ENCODE assay signal across 23 cellular contexts in genomic region chr1:25944986-25945385, GRCh38. TPM values are rescaled to one million over a fixed set of nuclear protein-coding genes. Genes with fewer than 3 reads are reported as not detected.
A peak's percentile ranks its signal among the peaks of the same experiment; 100 is the strongest.
DNase-seq lines count a peak whose midpoint lies in the region; ATAC-seq, FAIRE-seq and TF ChIP-seq lines count a peak whose summit lies in the region.
"Had no signal": no experiment of that assay in that cellular context is flagged by ENCODE, and none has a peak within 500 bp of the region (broad histone marks: within the 10 kb centered on the region; RNA-seq: fewer than 3 reads in every experiment).

No MANE protein-coding gene starts in this region.

- H3K9ac ChIP-seq in IMR-90 (ENCODE audit: low read depth, low read length) = no peak overlapping the region
- H3K9ac ChIP-seq in SK-N-SH = no peak overlapping the region
- H3K9ac ChIP-seq: parathyroid adenoma had no signal

- H3F3A ChIP-seq in SK-N-SH (replicated peaks; ENCODE audit: insufficient read depth) = no peaks in the 10 kb centered on the region

- no peaks in the 10 kb centered on the region; the same call in 1 of the 2 replicates for H3K4me1 ChIP-seq in IMR-90 (ENCODE audit: control insufficient read depth, insufficient read depth, low read length)
- H3K4me1 ChIP-seq in RWPE2 (ENCODE audit: insufficient read depth, poor library complexity, severe bottlenecking) = no peaks in the 10 kb centered on the region
- peaks cover 0 to 2% of the 10 kb centered on the region in 2 donors for H3K4me1 ChIP-seq in small intestine (ENCODE audit: control insufficient read depth in 2 of 2, insufficient read depth in 1 of 2, low read depth in 1 of 2, low read length in 1 of 2)
- no peaks in the 10 kb centered on the region; a peak in 1 of 4 replicates for H3K4me1 ChIP-seq in SK-N-SH (ENCODE audit: control insufficient read depth in 1 of 2, insufficient read depth in 2 of 2, low read depth in 1 of 2, low read length in 1 of 2)
- H3K4me1 ChIP-seq: parathyroid adenoma, Peyer's patch, sigmoid colon had no signal

- no peak overlapping the region for H3K56ac ChIP-seq in IMR-90 (ENCODE audit: extremely low read depth, insufficient read depth, low read length)

- no peak overlapping the region for H3K4me3 ChIP-seq in IMR-90 (ENCODE audit: insufficient read depth, low read depth, low read length)
- H3K4me3 ChIP-seq in RWPE2 (ENCODE audit: severe bottlenecking) = no peak overlapping the region
- H3K4me3 ChIP-seq in small intestine (ENCODE audit: low read depth in 1 of 2, low read length in 2 of 2) = no peak overlapping the region
- no peak overlapping the region for H3K4me3 ChIP-seq in SK-N-SH (ENCODE audit: low read depth in 2 of 2, low read length in 1 of 2)
- H3K4me3 ChIP-seq: Peyer's patch, sigmoid colon, thoracic aorta had no signal

- H3K23ac ChIP-seq in IMR-90 (ENCODE audit: low read depth, low read length) = no peak overlapping the region

- H3K36me3 ChIP-seq in IMR-90 (ENCODE audit: control insufficient read depth, insufficient read depth, low read length) (no peaks in the 10 kb centered on the region), RWPE2 (ENCODE audit: low read depth) (no peaks in the 10 kb centered on the region), small intestine (ENCODE audit: control insufficient read depth in 2 of 2, insufficient read depth in 2 of 2, low read length in 2 of 2) (no peaks in the 10 kb centered on the region), SK-N-SH (replicated peaks in 1 of 2; ENCODE audit: control insufficient read depth in 1 of 2, insufficient read depth in 2 of 2, low read length in 1 of 2) (no peaks in the 10 kb centered on the region)
- H3K36me3 ChIP-seq: brain microvascular endothelial cell, Peyer's patch, sigmoid colon, thoracic aorta, WERI-Rb-1 had no signal

- H4K20me1 ChIP-seq in IMR-90 (ENCODE audit: insufficient read depth, low read length) (no peaks in the 10 kb centered on the region), SK-N-SH (ENCODE audit: insufficient read depth) (no peaks in the 10 kb centered on the region)

- no peak overlapping the region for H2BK120ac ChIP-seq in IMR-90 (ENCODE audit: low read depth, low read length)

- no peak for TF ChIP-seq POLR2A in IMR-90 (IDR thresholded peaks at IDR 0.05; ENCODE audit: low read depth, low read length)

- H3K4ac ChIP-seq in IMR-90 (ENCODE audit: low read depth, low read length) = no peak overlapping the region

- POLR2A ChIA-PET in IMR-90 (lab: Charles Lee; ENCODE audit: unreplicated experiment) = no interaction called here
- POLR2A ChIA-PET in SK-N-SH (lab: Yijun Ruan, JAX) = no interaction called here

- H3K9me2 ChIP-seq in SK-N-SH = no peaks in the 10 kb centered on the region

- no peak overlapping the region for H2BK15ac ChIP-seq in IMR-90 (ENCODE audit: low read depth, low read length)

- H3K4me2 ChIP-seq in IMR-90 (ENCODE audit: low read depth, low read length) = no peak overlapping the region
- no peak overlapping the region for H3K4me2 ChIP-seq in SK-N-SH

- dilution Hi-C loops in IMR-90 (cut with HindIII; ENCODE audit: low sequenced_read_pairs, unreplicated experiment) = no loop called here

- no peak overlapping the region for H3K14ac ChIP-seq in IMR-90 (replicated peaks; ENCODE audit: low read depth, low read length)

- H4K91ac ChIP-seq in IMR-90 (ENCODE audit: insufficient read depth, low read depth, low read length) = no peak overlapping the region

- FAIRE-seq in small intestine (lab: Jason Lieb, UNC) = no peak
- FAIRE-seq in GM19239 (lab: Jason Lieb, UNC) = no peak

- no peaks in the 10 kb centered on the region for H3K27me3 ChIP-seq in IMR-90 (ENCODE audit: control insufficient read depth, insufficient read depth, low read length)
- no peaks in the 10 kb centered on the region for H3K27me3 ChIP-seq in RWPE2 (ENCODE audit: insufficient read depth, poor library complexity, severe bottlenecking)
- H3K27me3 ChIP-seq in small intestine (ENCODE audit: control insufficient read depth in 2 of 2, insufficient read depth in 2 of 2, low read length in 2 of 2) = no peaks in the 10 kb centered on the region
- no peaks in the 10 kb centered on the region for H3K27me3 ChIP-seq in SK-N-SH (ENCODE audit: insufficient read depth)
- H3K27me3 ChIP-seq: brain microvascular endothelial cell, Peyer's patch, sigmoid colon had no signal

- H2AK9ac ChIP-seq in IMR-90 (replicated peaks; ENCODE audit: low read depth, low read length, poor library complexity) = no peak overlapping the region

- no peak overlapping the region for H2BK5ac ChIP-seq in IMR-90 (ENCODE audit: low read depth, low read length, poor library complexity, severe bottlenecking)

- no peaks in the 10 kb centered on the region for H3K79me1 ChIP-seq in IMR-90 (ENCODE audit: low read depth in 1 of 2, low read length in 2 of 2)

- H3K9me1 ChIP-seq in IMR-90 (ENCODE audit: insufficient read depth, low read length) = no peaks in the 10 kb centered on the region

- H4K5ac ChIP-seq in IMR-90 (ENCODE audit: low read depth, low read length) = no peak overlapping the region

- in situ Hi-C loops in IMR-90 (cut with MboI; ENCODE audit: low sequenced_read_pairs) = no loop called here

- TF ChIP-seq RAD21 in IMR-90 (IDR thresholded peaks at IDR 0.05; ENCODE audit: low read length) (no peak), SK-N-SH (IDR thresholded peaks at IDR 0.05; ENCODE audit: low read length) (no peak)

- no peak for TF ChIP-seq CTCF in IMR-90 (conservative IDR thresholded peaks at IDR 0.05; ENCODE audit: low read depth, low read length)
- no peak for TF ChIP-seq CTCF in RWPE2 (IDR thresholded peaks at IDR 0.05; ENCODE audit: poor library complexity, severe bottlenecking)
- TF ChIP-seq CTCF in SK-N-SH (IDR thresholded peaks at IDR 0.05) = no peak

- DNase-seq in IMR-90 (peak; percentile 55), RWPE2 (ENCODE audit: low spot score) (no peak), fibroblast of peridontal ligament (ENCODE audit: extremely low read depth) (peak; percentile 22), small intestine (peak; percentile 87), SK-N-SH (no peak), GM19239 (ENCODE audit: insufficient read length, low spot score) (no peak)
- DNase-seq: activated CD8-positive, alpha-beta memory T cell treated with anti-CD3 and anti-CD28 coated beads, Interleukin-2, amount 50 U/mL, for 48 hours; activated effector memory CD4-positive, alpha-beta T cell treated with anti-CD3 and anti-CD28 coated beads, Interleukin-2, amount 50 U/mL, for 16 hours; activated naive CD8-positive, alpha-beta T cell treated with anti-CD3 and anti-CD28 coated beads, Interleukin-2, amount 50 U/mL, for 24 hours; brain microvascular endothelial cell; CD8-positive, alpha-beta memory T cell; DMS79; NCI-H1436 treated with DMSO at 0.1 percent for 48 hours; NCI-H2227 treated with DMSO at 0.1 percent for 48 hours; nephron progenitor cell; Peyer's patch; sigmoid colon; WERI-Rb-1 had no signal

- TF ChIP-seq EP300 in SK-N-SH (IDR thresholded peaks at IDR 0.05; ENCODE audit: borderline replicate concordance in 1 of 2, low read depth in 1 of 2, low read length in 1 of 2) = no peak

- CTCF ChIA-PET in IMR-90 (lab: Yijun Ruan, JAX) = no interaction called here
- CTCF ChIA-PET in SK-N-SH (lab: Yijun Ruan, JAX) = interaction anchor here (0.7 to 3.4 kb wide), 6 partner anchors 11 to 49 kb away, joined by 3 to 10 read pairs (median 3); no protein-coding TSS in a partner anchor

- H4K8ac ChIP-seq in IMR-90 (ENCODE audit: low read depth in 2 of 2, low read length in 2 of 2) = no peak overlapping the region

- no TSS peak for BruUV-seq in IMR-90 (replicated peaks; lab: Mats Ljungman, UMichigan)

- no peak overlapping the region for H2AFZ ChIP-seq in IMR-90 (replicated peaks; ENCODE audit: low read length, poor library complexity)
- no peak overlapping the region for H2AFZ ChIP-seq in SK-N-SH (ENCODE audit: low read depth)
- H2AFZ ChIP-seq: parathyroid adenoma had no signal

- intact Hi-C loops in IMR-90 (cut with micrococcal nuclease) = loop anchor here (5.0 kb wide), 1 partner anchor 47 kb away; no protein-coding TSS in a partner anchor

- H3K18ac ChIP-seq in IMR-90 (ENCODE audit: low read depth, low read length) = no peak overlapping the region

- peak; percentile 69 for ATAC-seq in IMR-90 (ENCODE audit: low read depth)
- 0 out of 3 replicates have a peak, but pooled peaks have one; percentile 21 for ATAC-seq in RWPE2 (ENCODE audit: low read depth)
- no peak for ATAC-seq in HG02759 (IDR thresholded peaks at IDR 0.05; ENCODE audit: unreplicated experiment)
- ATAC-seq: activated naive CD8-positive, alpha-beta T cell treated with anti-CD3 and anti-CD28 coated beads, Interleukin-2, amount 50 U/mL, for 24 hours; HCT116; stimulated activated memory B cell treated with anti-CD40 and anti-IgM and Interleukin-4, amounts not matched to agents 10 μg/mL and 1 μg/mL and 100 μg/mL, for 72 hours had no signal

- WGBS in IMR-90 (ENCODE audit: extremely low coverage in 2 of 2, insufficient read length in 1 of 2), 2 experiments = 83% methylated on average over 1 of the region's 3 CpGs; no CpG with 5 or more reads in 1 of the 2 experiments
- 30 to 55% (median 38%) methylated on average over 3 of the region's 3 CpGs for WGBS in small intestine, 3 donors
- WGBS in SK-N-SH (ENCODE audit: low lambda C conversion rate) = 62% methylated on average over 3 of the region's 3 CpGs

- H3K27ac ChIP-seq in IMR-90 (ENCODE audit: insufficient read depth, low read length) = no peak overlapping the region
- no peak overlapping the region for H3K27ac ChIP-seq in RWPE2 (ENCODE audit: poor library complexity, severe bottlenecking)
- H3K27ac ChIP-seq in small intestine (ENCODE audit: low read depth in 1 of 2, low read length in 1 of 2) = peak overlapping the region in 1 of 2 donors; percentile 12
- no peak overlapping the region for H3K27ac ChIP-seq in SK-N-SH (ENCODE audit: low read depth in 2 of 2, low read length in 1 of 2)
- H3K27ac ChIP-seq: brain microvascular endothelial cell, parathyroid adenoma, Peyer's patch, sigmoid colon, thoracic aorta, WERI-Rb-1 had no signal

- no peak overlapping the region for H2BK20ac ChIP-seq in IMR-90 (ENCODE audit: low read depth, low read length)

- no peaks in the 10 kb centered on the region; the same call in 1 of the 2 replicates for H3K9me3 ChIP-seq in IMR-90 (ENCODE audit: control insufficient read depth, insufficient read depth, low read length)
- peaks cover 2% of the 10 kb centered on the region for H3K9me3 ChIP-seq in RWPE2 (ENCODE audit: severe bottlenecking)
- no peaks in the 10 kb centered on the region for H3K9me3 ChIP-seq in small intestine (ENCODE audit: control insufficient read depth, low read depth)
- no peaks in the 10 kb centered on the region for H3K9me3 ChIP-seq in SK-N-SH

- no peak overlapping the region for H2AK5ac ChIP-seq in IMR-90 (ENCODE audit: low read depth, low read length)

- no peaks in the 10 kb centered on the region for H3K79me2 ChIP-seq in SK-N-SH (ENCODE audit: insufficient read depth)
- H3K79me2 ChIP-seq: parathyroid adenoma had no signal

RNA-seq across cellular contexts. Expression of gene STMN1, which starts 38.8 kb away (rescaled TPM):
- 93.0 and 194 TPM in 2 replicates for total RNA-seq in IMR-90 (2012; rRNA removed)
- 179 and 273 TPM in 2 replicates for polyA plus RNA-seq in IMR-90 (2012; rRNA removed)
- polyA plus RNA-seq in IMR-90 (2012; cell fraction: cytosol; rRNA removed) = 28.5 and 67.8 TPM in 2 replicates
- polyA plus RNA-seq in IMR-90 (2012; cell fraction: nucleus; rRNA removed; ENCODE audit: low replicate concordance) = 11.0 and 55.5 TPM in 2 replicates
- polyA plus RNA-seq in small intestine = 100 to 1,000 TPM in 1 of 3 donors, 10 to 100 TPM in 2; 30.9 to 248 (median 37.3) TPM
- 72.8 and 143 TPM in 2 replicates for polyA plus RNA-seq in SK-N-SH (2012; rRNA removed)
- polyA plus RNA-seq in SK-N-SH (2012; cell fraction: cytosol; rRNA removed) = 211 and 347 TPM in 2 replicates
- 53.8 and 86.2 TPM in 2 replicates for polyA plus RNA-seq in SK-N-SH (2012; cell fraction: nucleus; rRNA removed)

RNA-seq across cellular contexts. Expression of gene PAFAH2, which starts 52.9 kb away (rescaled TPM):
- total RNA-seq in IMR-90 (2012; rRNA removed) = 11.9 and 12.2 TPM in 2 replicates
- polyA plus RNA-seq in IMR-90 (2012; rRNA removed) (7.2 and 8.3 TPM in 2 replicates), small intestine (10 to 100 TPM; 17.2 to 32.7 (median 20.5) TPM), SK-N-SH (2012; rRNA removed) (10.8 and 16.0 TPM in 2 replicates)
- polyA plus RNA-seq in IMR-90 (2012; cell fraction: cytosol; rRNA removed) = 3.8 and 6.6 TPM in 2 replicates
- polyA plus RNA-seq in IMR-90 (2012; cell fraction: nucleus; rRNA removed; ENCODE audit: low replicate concordance) = 5.5 and 9.9 TPM in 2 replicates
- polyA plus RNA-seq in SK-N-SH (2012; cell fraction: cytosol; rRNA removed) = 14.2 and 15.5 TPM in 2 replicates
- 10.1 and 13.5 TPM in 2 replicates for polyA plus RNA-seq in SK-N-SH (2012; cell fraction: nucleus; rRNA removed)

Comparison
In these comparisons a context has a peak if more than half of its experiments do, and no peak if none do; other contexts are left out.
1. DNase-seq: peak in IMR-90 (single experiment), fibroblast of peridontal ligament (single experiment) and small intestine (single experiment); none in RWPE2 (single experiment), SK-N-SH (single experiment) and GM19239 (single experiment).